ENCODE assay signal across 7 cellular contexts in the genomic region with DNA sequence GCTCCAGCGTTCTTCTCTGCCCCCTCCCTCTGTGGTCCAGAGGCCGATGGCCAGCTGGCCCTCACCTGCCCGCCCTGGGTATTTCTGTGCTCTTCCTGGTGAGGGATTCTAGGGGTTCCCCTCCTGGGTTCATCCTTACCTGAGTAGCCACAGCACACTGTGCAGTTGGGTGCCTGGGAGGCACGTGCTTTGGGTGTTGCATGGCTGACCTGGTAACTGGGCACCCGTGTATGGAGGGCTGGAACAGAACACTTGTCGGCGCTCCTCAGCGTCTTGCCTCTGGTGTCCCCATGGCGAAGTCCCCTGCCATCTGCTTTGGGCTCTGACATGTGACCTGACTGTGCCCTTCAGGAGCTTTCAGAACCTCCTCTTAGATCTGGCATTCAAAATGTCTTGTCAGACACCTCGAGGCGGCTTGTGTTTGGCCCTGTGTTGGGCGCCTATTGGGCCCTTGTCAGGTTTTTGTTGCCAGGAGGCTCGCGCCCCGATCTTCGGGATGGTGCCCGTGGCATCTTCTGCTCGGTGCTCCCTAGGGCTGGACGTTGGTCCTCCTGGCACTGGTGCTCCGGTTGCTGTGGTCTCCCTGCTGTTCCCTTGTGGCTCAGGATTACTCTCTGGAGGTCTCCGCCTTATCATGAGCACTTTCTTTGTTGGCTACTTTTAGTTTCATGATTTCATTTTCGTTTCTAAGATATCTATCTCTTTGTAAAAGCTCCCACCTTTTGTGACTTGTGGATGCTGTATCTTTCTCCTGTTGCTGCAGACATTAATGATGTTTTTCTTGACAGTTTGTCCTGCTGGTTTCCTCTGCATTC. TPM values are rescaled to one million over a fixed set of nuclear protein-coding genes. Genes with fewer than 3 reads are reported as not detected.
DNase-seq lines count a peak whose midpoint lies in the region; ATAC-seq, FAIRE-seq and TF ChIP-seq lines count a peak whose summit lies in the region.

No MANE protein-coding gene starts in this region.

- no peak for FAIRE-seq in kidney (lab: Jason Lieb, UNC)

- H3K27ac Mint-ChIP-seq in activated naive CD8-positive, alpha-beta T cell treated with anti-CD3 and anti-CD28 coated beads, Interleukin-2, amount 50 U/mL, for 24 hours: peak overlapping the region; percentile 67

- TF ChIP-seq CTCF in kidney (IDR thresholded peaks at IDR 0.05; ENCODE audit: borderline replicate concordance, extremely low read depth, insufficient read depth): no peak

- WGBS in HUES64: 95% methylated on average over 22 of the region's 22 CpGs

- no peaks in the 10 kb centered on the region for H3K9me3 Mint-ChIP-seq in activated naive CD8-positive, alpha-beta T cell treated with anti-CD3 and anti-CD28 coated beads, Interleukin-2, amount 50 U/mL, for 24 hours

- H3K27me3 Mint-ChIP-seq in activated naive CD8-positive, alpha-beta T cell treated with anti-CD3 and anti-CD28 coated beads, Interleukin-2, amount 50 U/mL, for 24 hours: no peaks in the 10 kb centered on the region

- no peak for ATAC-seq in activated naive CD8-positive, alpha-beta T cell treated with anti-CD3 and anti-CD28 coated beads, Interleukin-2, amount 50 U/mL, for 24 hours

- H3K9me3 ChIP-seq in HUES64 (ENCODE audit: insufficient read depth, low read depth, low read length): no peaks in the 10 kb centered on the region
- H3K9me3 ChIP-seq in kidney (ENCODE audit: control insufficient read depth in 1 of 2, low read length in 2 of 2): peaks cover 0 to 9% of the 10 kb centered on the region in 2 donors
- peaks cover 0 to 4% of the 10 kb centered on the region in 2 donors for H3K9me3 ChIP-seq in stomach smooth muscle (ENCODE audit: control insufficient read depth in 2 of 2, low read length in 2 of 2)

- intact Hi-C loops in kidney (cut with DNase I): no loop called here

- DNase-seq in activated naive CD8-positive, alpha-beta T cell treated with anti-CD3 and anti-CD28 coated beads, Interleukin-2, amount 50 U/mL, for 24 hours: no peak
- DNase-seq in kidney (peak; percentile 68), NCI-H187 (lab: John Stamatoyannopoulos, UW) (no peak), LoVo (ENCODE audit: low spot score) (no peak), OCI-M2 (lab: John Stamatoyannopoulos, UW; ENCODE audit: unreplicated experiment) (no peak)

- H3K36me3 ChIP-seq in HUES64 (ENCODE audit: insufficient read depth, low read length) (0 out of 2 replicates have a peak, but pooled peaks cover 4% of the 10 kb centered on the region), kidney (ENCODE audit: control insufficient read depth in 1 of 2, insufficient read depth in 2 of 2, low read length in 2 of 2) (no peaks in the 10 kb centered on the region), stomach smooth muscle (ENCODE audit: control insufficient read depth in 2 of 2, insufficient read depth in 2 of 2, low read length in 2 of 2) (peaks cover 4 to 6% of the 10 kb centered on the region in 2 donors)

- H3K4me1 ChIP-seq in HUES64 (ENCODE audit: insufficient read depth, low read length) (peaks cover 2% of the 10 kb centered on the region; the same call in 1 of the 2 replicates), kidney (ENCODE audit: control insufficient read depth in 1 of 2, insufficient read depth in 1 of 2, low read depth in 1 of 2, low read length in 2 of 2) (peaks cover 14 to 25% of the 10 kb centered on the region in 2 donors), stomach smooth muscle (ENCODE audit: control insufficient read depth, insufficient read depth, low read length) (peaks cover 60% of the 10 kb centered on the region)

- H3K4me3 Mint-ChIP-seq in activated naive CD8-positive, alpha-beta T cell treated with anti-CD3 and anti-CD28 coated beads, Interleukin-2, amount 50 U/mL, for 24 hours: no peak overlapping the region

- H3K4me3 ChIP-seq in HUES64 (ENCODE audit: low read length) (no peak overlapping the region), kidney (ENCODE audit: low read length in 2 of 2) (no peak overlapping the region), stomach smooth muscle (ENCODE audit: low read length in 2 of 2) (no peak overlapping the region)

- H3K27ac ChIP-seq in HUES64 (ENCODE audit: low read depth, low read length): peak overlapping the region; percentile 32; the same call in 1 of the 2 replicates
- peak overlapping the region; percentile 39 to 90 for H3K27ac ChIP-seq in kidney (ENCODE audit: low read depth in 2 of 2, low read length in 2 of 2)
- H3K27ac ChIP-seq in stomach smooth muscle (ENCODE audit: low read length): peak overlapping the region; percentile 69

- no peaks in the 10 kb centered on the region for H3K27me3 ChIP-seq in HUES64 (ENCODE audit: insufficient read depth, low read length)
- H3K27me3 ChIP-seq in stomach smooth muscle (ENCODE audit: control insufficient read depth in 1 of 2, insufficient read depth in 2 of 2, low read length in 2 of 2): no peaks in the 10 kb centered on the region

- H3K9ac ChIP-seq in HUES64 (ENCODE audit: low read depth, low read length): no peak overlapping the region
- H3K9ac ChIP-seq in kidney (ENCODE audit: low read length in 2 of 2): no peak overlapping the region
- no peak overlapping the region for H3K9ac ChIP-seq in stomach smooth muscle (ENCODE audit: low read length in 2 of 2)

- peaks cover 59% of the 10 kb centered on the region for H3K4me1 Mint-ChIP-seq in activated naive CD8-positive, alpha-beta T cell treated with anti-CD3 and anti-CD28 coated beads, Interleukin-2, amount 50 U/mL, for 24 hours

- H3K36me3 Mint-ChIP-seq in activated naive CD8-positive, alpha-beta T cell treated with anti-CD3 and anti-CD28 coated beads, Interleukin-2, amount 50 U/mL, for 24 hours (ENCODE audit: low read depth): peaks cover 11% of the 10 kb centered on the region

RNA-seq across cellular contexts. Expression of gene SKI, which starts 28.5 kb away (rescaled TPM):
- polyA plus RNA-seq in HUES64 (2013, experiment 1 of 2): 33.1 TPM
- 32.7 TPM for polyA plus RNA-seq in HUES64 (2013, experiment 2 of 2)
- 78.6 TPM for total RNA-seq in kidney
- 9.2 TPM for polyA plus RNA-seq in kidney (ENCODE audit: insufficient read depth, low read depth, low replicate concordance)
